Comparison of ENCODE assay signal across 1 cellular context in genomic region chr7:44221231-44221791, GRCh38.
TF ChIP-seq lines count a peak whose summit lies in the region.

No MANE protein-coding gene starts in this region.

TF ChIP-seq in K562, 482 proteins besides CTCF, POLR2A, EP300 and RAD21 (continued from another document):
- TF ChIP-seq, protein P1, sequence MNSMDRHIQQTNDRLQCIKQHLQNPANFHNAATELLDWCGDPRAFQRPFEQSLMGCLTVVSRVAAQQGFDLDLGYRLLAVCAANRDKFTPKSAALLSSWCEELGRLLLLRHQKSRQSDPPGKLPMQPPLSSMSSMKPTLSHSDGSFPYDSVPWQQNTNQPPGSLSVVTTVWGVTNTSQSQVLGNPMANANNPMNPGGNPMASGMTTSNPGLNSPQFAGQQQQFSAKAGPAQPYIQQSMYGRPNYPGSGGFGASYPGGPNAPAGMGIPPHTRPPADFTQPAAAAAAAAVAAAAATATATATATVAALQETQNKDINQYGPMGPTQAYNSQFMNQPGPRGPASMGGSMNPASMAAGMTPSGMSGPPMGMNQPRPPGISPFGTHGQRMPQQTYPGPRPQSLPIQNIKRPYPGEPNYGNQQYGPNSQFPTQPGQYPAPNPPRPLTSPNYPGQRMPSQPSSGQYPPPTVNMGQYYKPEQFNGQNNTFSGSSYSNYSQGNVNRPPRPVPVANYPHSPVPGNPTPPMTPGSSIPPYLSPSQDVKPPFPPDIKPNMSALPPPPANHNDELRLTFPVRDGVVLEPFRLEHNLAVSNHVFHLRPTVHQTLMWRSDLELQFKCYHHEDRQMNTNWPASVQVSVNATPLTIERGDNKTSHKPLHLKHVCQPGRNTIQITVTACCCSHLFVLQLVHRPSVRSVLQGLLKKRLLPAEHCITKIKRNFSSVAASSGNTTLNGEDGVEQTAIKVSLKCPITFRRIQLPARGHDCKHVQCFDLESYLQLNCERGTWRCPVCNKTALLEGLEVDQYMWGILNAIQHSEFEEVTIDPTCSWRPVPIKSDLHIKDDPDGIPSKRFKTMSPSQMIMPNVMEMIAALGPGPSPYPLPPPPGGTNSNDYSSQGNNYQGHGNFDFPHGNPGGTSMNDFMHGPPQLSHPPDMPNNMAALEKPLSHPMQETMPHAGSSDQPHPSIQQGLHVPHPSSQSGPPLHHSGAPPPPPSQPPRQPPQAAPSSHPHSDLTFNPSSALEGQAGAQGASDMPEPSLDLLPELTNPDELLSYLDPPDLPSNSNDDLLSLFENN (IDR thresholded peaks at IDR 0.05; ENCODE audit: low read depth in 2 of 2, low read length in 2 of 2): no peak
- TF ChIP-seq ZNF589 (CRISPR knock-in tag; IDR thresholded peaks at IDR 0.05; ENCODE audit: low read depth) (no peak), ZNF347 (CRISPR knock-in tag; IDR thresholded peaks at IDR 0.05; ENCODE audit: low read depth) (no peak), SUPT5H (IDR thresholded peaks at IDR 0.05) (no peak), ZNF140 (CRISPR knock-in tag; IDR thresholded peaks at IDR 0.05) (no peak), CHD1 (IDR thresholded peaks at IDR 0.05; ENCODE audit: low read length) (no peak), BACH1 (tag; IDR thresholded peaks at IDR 0.05) (no peak), ZNF384 (IDR thresholded peaks at IDR 0.05; ENCODE audit: low read depth, low read length) (no peak), PHTF2 (CRISPR knock-in tag; IDR thresholded peaks at IDR 0.05) (no peak), ZKSCAN3 (CRISPR knock-in tag; IDR thresholded peaks at IDR 0.05) (no peak), PTBP1 (IDR thresholded peaks at IDR 0.05; ENCODE audit: low read depth, low read length) (no peak), FOXJ3 (CRISPR knock-in tag; IDR thresholded peaks at IDR 0.05) (no peak), BCOR (IDR thresholded peaks at IDR 0.05) (no peak), DNMT1 (IDR thresholded peaks at IDR 0.05) (no peak), ZNF232 (CRISPR knock-in tag; IDR thresholded peaks at IDR 0.05) (peak; percentile 87), SNAPC5 (CRISPR knock-in tag; IDR thresholded peaks at IDR 0.05) (no peak), TFAM (CRISPR knock-in tag; conservative IDR thresholded peaks at IDR 0.05) (no peak), CTBP1 (IDR thresholded peaks at IDR 0.05; ENCODE audit: borderline replicate concordance) (no peak), SREBF2 (CRISPR knock-in tag; IDR thresholded peaks at IDR 0.05) (no peak), SPI1 (IDR thresholded peaks at IDR 0.05; ENCODE audit: borderline replicate concordance, low read depth, low read length) (no peak), RFX5 (IDR thresholded peaks at IDR 0.05; ENCODE audit: low read depth, low read length) (no peak), POLR2H (tag; IDR thresholded peaks at IDR 0.05; ENCODE audit: low read depth) (no peak), ADNP (tag; IDR thresholded peaks at IDR 0.05) (no peak), HSF4 (CRISPR knock-in tag; IDR thresholded peaks at IDR 0.05; ENCODE audit: borderline replicate concordance) (no peak), HNRNPL (IDR thresholded peaks at IDR 0.05; ENCODE audit: low read depth, low read length) (no peak), NEUROD1 (IDR thresholded peaks at IDR 0.05; ENCODE audit: borderline replicate concordance, low read depth, low read length, partially characterized antibody) (no peak), BHLHE40 (IDR thresholded peaks at IDR 0.05; ENCODE audit: low read length) (peak; percentile 60; the same call in 1 of the 2 replicates), ZNF12 (CRISPR knock-in tag; IDR thresholded peaks at IDR 0.05) (no peak), BCL6 (CRISPR knock-in tag; IDR thresholded peaks at IDR 0.05) (no peak), CREBBP (IDR thresholded peaks at IDR 0.05; ENCODE audit: low read depth, low read length) (no peak), ZNF79 (CRISPR knock-in tag; IDR thresholded peaks at IDR 0.05; ENCODE audit: low read depth) (no peak), NR3C1 (CRISPR knock-in tag; IDR thresholded peaks at IDR 0.05) (0 out of 2 replicates have a peak, but pooled peaks have one; percentile 37), USF1 (CRISPR knock-in tag; IDR thresholded peaks at IDR 0.05) (peak; percentile 79), NUFIP1 (IDR thresholded peaks at IDR 0.05; ENCODE audit: partially characterized antibody) (no peak), SIX5 (IDR thresholded peaks at IDR 0.05; ENCODE audit: borderline replicate concordance in 1 of 2, insufficient read depth in 1 of 2, low read depth in 1 of 2, low read length in 2 of 2) (no peak), DMBX1 (CRISPR knock-in tag; IDR thresholded peaks at IDR 0.05; ENCODE audit: borderline replicate concordance) (no peak)
- TF ChIP-seq, protein P2, sequence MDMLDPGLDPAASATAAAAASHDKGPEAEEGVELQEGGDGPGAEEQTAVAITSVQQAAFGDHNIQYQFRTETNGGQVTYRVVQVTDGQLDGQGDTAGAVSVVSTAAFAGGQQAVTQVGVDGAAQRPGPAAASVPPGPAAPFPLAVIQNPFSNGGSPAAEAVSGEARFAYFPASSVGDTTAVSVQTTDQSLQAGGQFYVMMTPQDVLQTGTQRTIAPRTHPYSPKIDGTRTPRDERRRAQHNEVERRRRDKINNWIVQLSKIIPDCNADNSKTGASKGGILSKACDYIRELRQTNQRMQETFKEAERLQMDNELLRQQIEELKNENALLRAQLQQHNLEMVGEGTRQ (CRISPR knock-in tag; IDR thresholded peaks at IDR 0.05): peak; percentile 52
- TF ChIP-seq, protein P3, sequence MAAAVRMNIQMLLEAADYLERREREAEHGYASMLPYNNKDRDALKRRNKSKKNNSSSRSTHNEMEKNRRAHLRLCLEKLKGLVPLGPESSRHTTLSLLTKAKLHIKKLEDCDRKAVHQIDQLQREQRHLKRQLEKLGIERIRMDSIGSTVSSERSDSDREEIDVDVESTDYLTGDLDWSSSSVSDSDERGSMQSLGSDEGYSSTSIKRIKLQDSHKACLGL (CRISPR knock-in tag; IDR thresholded peaks at IDR 0.05; ENCODE audit: borderline replicate concordance, poor library complexity, severe bottlenecking): no peak
- TF ChIP-seq, protein P4, sequence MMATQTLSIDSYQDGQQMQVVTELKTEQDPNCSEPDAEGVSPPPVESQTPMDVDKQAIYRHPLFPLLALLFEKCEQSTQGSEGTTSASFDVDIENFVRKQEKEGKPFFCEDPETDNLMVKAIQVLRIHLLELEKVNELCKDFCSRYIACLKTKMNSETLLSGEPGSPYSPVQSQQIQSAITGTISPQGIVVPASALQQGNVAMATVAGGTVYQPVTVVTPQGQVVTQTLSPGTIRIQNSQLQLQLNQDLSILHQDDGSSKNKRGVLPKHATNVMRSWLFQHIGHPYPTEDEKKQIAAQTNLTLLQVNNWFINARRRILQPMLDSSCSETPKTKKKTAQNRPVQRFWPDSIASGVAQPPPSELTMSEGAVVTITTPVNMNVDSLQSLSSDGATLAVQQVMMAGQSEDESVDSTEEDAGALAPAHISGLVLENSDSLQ (IDR thresholded peaks at IDR 0.05): no peak
- TF ChIP-seq, protein P5, sequence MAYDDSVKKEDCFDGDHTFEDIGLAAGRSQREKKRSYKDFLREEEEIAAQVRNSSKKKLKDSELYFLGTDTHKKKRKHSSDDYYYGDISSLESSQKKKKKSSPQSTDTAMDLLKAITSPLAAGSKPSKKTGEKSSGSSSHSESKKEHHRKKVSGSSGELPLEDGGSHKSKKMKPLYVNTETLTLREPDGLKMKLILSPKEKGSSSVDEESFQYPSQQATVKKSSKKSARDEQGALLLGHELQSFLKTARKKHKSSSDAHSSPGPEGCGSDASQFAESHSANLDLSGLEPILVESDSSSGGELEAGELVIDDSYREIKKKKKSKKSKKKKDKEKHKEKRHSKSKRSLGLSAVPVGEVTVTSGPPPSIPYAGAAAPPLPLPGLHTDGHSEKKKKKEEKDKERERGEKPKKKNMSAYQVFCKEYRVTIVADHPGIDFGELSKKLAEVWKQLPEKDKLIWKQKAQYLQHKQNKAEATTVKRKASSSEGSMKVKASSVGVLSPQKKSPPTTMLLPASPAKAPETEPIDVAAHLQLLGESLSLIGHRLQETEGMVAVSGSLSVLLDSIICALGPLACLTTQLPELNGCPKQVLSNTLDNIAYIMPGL (CRISPR knock-in tag; IDR thresholded peaks at IDR 0.05): 0 out of 2 replicates have a peak, but pooled peaks have one; percentile 58
- TF ChIP-seq, protein P6, sequence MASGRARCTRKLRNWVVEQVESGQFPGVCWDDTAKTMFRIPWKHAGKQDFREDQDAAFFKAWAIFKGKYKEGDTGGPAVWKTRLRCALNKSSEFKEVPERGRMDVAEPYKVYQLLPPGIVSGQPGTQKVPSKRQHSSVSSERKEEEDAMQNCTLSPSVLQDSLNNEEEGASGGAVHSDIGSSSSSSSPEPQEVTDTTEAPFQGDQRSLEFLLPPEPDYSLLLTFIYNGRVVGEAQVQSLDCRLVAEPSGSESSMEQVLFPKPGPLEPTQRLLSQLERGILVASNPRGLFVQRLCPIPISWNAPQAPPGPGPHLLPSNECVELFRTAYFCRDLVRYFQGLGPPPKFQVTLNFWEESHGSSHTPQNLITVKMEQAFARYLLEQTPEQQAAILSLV (tag; IDR thresholded peaks at IDR 0.05): no peak
- TF ChIP-seq, protein P7, sequence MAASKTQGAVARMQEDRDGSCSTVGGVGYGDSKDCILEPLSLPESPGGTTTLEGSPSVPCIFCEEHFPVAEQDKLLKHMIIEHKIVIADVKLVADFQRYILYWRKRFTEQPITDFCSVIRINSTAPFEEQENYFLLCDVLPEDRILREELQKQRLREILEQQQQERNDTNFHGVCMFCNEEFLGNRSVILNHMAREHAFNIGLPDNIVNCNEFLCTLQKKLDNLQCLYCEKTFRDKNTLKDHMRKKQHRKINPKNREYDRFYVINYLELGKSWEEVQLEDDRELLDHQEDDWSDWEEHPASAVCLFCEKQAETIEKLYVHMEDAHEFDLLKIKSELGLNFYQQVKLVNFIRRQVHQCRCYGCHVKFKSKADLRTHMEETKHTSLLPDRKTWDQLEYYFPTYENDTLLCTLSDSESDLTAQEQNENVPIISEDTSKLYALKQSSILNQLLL (CRISPR knock-in tag; IDR thresholded peaks at IDR 0.05; ENCODE audit: borderline replicate concordance): no peak
- TF ChIP-seq, protein P8, sequence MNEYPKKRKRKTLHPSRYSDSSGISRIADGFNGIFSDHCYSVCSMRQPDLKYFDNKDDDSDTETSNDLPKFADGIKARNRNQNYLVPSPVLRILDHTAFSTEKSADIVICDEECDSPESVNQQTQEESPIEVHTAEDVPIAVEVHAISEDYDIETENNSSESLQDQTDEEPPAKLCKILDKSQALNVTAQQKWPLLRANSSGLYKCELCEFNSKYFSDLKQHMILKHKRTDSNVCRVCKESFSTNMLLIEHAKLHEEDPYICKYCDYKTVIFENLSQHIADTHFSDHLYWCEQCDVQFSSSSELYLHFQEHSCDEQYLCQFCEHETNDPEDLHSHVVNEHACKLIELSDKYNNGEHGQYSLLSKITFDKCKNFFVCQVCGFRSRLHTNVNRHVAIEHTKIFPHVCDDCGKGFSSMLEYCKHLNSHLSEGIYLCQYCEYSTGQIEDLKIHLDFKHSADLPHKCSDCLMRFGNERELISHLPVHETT (CRISPR knock-in tag; conservative IDR thresholded peaks at IDR 0.05 in 1 of 2, IDR thresholded peaks at IDR 0.05 in 1 of 2): no peak
TF ChIP-seq in K562: peak in this region for 46.
